Comparison of ENCODE assay signal across 20 cellular contexts in the genomic region with DNA sequence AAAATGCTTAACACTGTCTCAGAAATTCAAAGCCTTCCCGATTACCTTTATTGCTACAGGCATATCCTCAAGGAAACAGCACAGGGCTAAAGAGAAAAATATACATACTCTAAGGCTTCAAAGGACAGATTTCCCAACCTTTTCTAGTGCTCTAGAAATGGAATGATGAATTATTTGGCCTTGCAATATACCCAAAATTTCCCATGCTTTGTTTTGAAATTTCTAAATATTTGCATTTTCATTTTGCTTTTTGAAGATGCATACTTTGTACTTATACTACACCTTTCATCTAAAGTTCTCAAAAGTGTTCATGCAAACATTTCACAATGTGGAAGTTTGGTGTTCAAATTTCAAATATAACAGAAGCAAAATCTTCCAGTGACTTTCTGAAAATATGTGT.
"Had no signal": no experiment of that assay in that cellular context is flagged by ENCODE, and none has a peak within 500 bp of the region (broad histone marks: within the 10 kb centered on the region; RNA-seq: fewer than 3 reads in every experiment).

No MANE protein-coding gene starts in this region.

- H3K27ac Mint-ChIP-seq: immature natural killer cell, memory B cell had no signal

- H3K36me3 Mint-ChIP-seq: immature natural killer cell, memory B cell had no signal

- DNase-seq: dermis blood vessel endothelial cell; dorsolateral prefrontal cortex; effector CD4-positive, alpha-beta T cell; effector memory CD4-positive, alpha-beta T cell; foreskin keratinocyte; immature natural killer cell; islet precursor cell; kidney; left colon; left ventricle myocardium superior; lower lobe of right lung; mammary epithelial cell; mesendoderm had no signal

- H3K4me1 ChIP-seq: foreskin keratinocyte had no signal

- H3K4me1 Mint-ChIP-seq: immature natural killer cell had no signal

- H3K4me3 Mint-ChIP-seq: immature natural killer cell, memory B cell had no signal

- ATAC-seq: foreskin keratinocyte, gastroesophageal sphincter, left colon, left lobe of liver had no signal

- H3K27ac ChIP-seq: coronary artery, dorsolateral prefrontal cortex, esophagus muscularis mucosa, foreskin keratinocyte, heart left ventricle, hepatocyte had no signal

- H3K9me3 ChIP-seq: esophagus muscularis mucosa, gastroesophageal sphincter, heart left ventricle, lower lobe of right lung had no signal

- H3K27me3 ChIP-seq: dorsolateral prefrontal cortex, esophagus muscularis mucosa, gastroesophageal sphincter, heart left ventricle, hepatocyte had no signal

- H3K27me3 Mint-ChIP-seq: memory B cell had no signal

- H3K36me3 ChIP-seq: esophagus muscularis mucosa, gastroesophageal sphincter, heart left ventricle, lower lobe of right lung had no signal

- H3K4me3 ChIP-seq: coronary artery, dorsolateral prefrontal cortex, esophagus muscularis mucosa, gastroesophageal sphincter, heart left ventricle, hepatocyte, lower lobe of right lung had no signal

- H3K9me3 Mint-ChIP-seq: memory B cell had no signal
